ENCODE assay signal across 10 cellular contexts in the genomic region with DNA sequence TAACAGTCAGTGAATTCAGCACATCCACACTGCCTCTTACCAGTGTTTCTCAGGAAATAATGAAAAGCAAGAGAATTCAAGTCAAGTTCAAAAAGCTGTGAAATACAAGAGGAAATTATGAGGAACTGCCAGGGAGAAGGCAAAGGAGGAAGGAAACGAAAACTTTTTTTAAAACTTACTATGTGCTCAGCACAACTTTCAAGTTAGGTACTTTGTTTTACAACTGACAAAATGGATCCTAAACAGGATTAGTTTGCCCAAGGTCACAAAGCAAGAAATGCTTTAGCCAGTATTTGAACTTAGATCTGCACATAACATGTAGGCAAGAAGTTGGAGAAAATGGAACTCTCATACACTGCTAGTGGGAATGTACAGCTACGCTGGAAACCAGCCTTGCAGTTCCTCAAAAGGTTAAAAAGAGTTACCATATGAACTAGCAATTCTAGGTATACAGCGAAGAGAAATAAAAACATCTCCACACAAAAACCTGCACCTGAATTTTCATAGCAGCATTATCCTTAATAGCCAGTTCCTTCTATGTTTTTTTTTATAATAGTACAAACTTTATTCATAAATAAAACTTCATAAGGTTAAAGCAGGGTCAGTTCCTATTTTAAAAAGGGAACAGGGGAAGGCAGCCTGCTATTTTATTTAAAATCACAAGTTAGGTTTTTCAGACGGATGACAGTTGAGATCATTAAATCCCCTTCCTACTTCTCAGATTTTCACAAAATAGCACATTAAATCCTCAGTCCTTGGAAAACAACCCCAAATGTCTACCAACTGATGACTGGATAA. TPM values are rescaled to one million over a fixed set of nuclear protein-coding genes. Genes with fewer than 3 reads are reported as not detected.
DNase-seq lines count a peak whose midpoint lies in the region; ATAC-seq and TF ChIP-seq lines count a peak whose summit lies in the region.
"Had no signal": no experiment of that assay in that cellular context is flagged by ENCODE, and none has a peak within 500 bp of the region (broad histone marks: within the 10 kb centered on the region; RNA-seq: fewer than 3 reads in every experiment).

No MANE protein-coding gene starts in this region.

- H3K4me3 Mint-ChIP-seq in CD14-positive monocyte (peak overlapping the region; percentile 32 to 86), naive B cell (peak overlapping the region in 7 of 8 donors; percentile 44 to 88 (median 71))
- no peak overlapping the region for H3K4me3 Mint-ChIP-seq in activated T-helper 2 cell treated with anti-CD3 and anti-CD28 coated beads, Interferon-gamma antibody, Interleukin-2, Interleukin-4, amounts not matched to agents 10 μg/mL and 5 μg/mL and 100 μg/mL, durations not matched to agents 14 hours and 24 hours and 36 hours (ENCODE audit: low read depth)

- in situ Hi-C loops in KBM-7 (cut with MboI; ENCODE audit: low pct_unique_long_range_greater_than_20kb, low sequenced_read_pairs), result no loop called here

- H3K9me3 Mint-ChIP-seq in CD14-positive monocyte, result peaks cover 0 to 1% (median 0%) of the 10 kb centered on the region in 7 donors
- no peaks in the 10 kb centered on the region for H3K9me3 Mint-ChIP-seq in activated T-helper 2 cell treated with anti-CD3 and anti-CD28 coated beads, Interferon-gamma antibody, Interleukin-2, Interleukin-4, amounts not matched to agents 10 μg/mL and 5 μg/mL and 100 μg/mL, durations not matched to agents 14 hours and 24 hours and 36 hours
- no peaks in the 10 kb centered on the region for H3K9me3 Mint-ChIP-seq in naive B cell

- H3K27ac Mint-ChIP-seq in CD14-positive monocyte, result peak overlapping the region; percentile 85 to 93 (median 90)
- peak overlapping the region; percentile 40 for H3K27ac Mint-ChIP-seq in activated T-helper 2 cell treated with anti-CD3 and anti-CD28 coated beads, Interferon-gamma antibody, Interleukin-2, Interleukin-4, amounts not matched to agents 10 μg/mL and 5 μg/mL and 100 μg/mL, durations not matched to agents 14 hours and 24 hours and 36 hours
- peak overlapping the region; percentile 29 to 91 (median 80) for H3K27ac Mint-ChIP-seq in naive B cell

- intact Hi-C loops in CD14-positive monocyte (cut with micrococcal nuclease), result no loop called here
- intact Hi-C loops in activated T-helper 2 cell treated with anti-CD3 and anti-CD28 coated beads, Interferon-gamma antibody, Interleukin-2, Interleukin-4, amounts not matched to agents 10 μg/mL and 5 μg/mL and 100 μg/mL, durations not matched to agents 14 hours and 24 hours and 36 hours (cut with micrococcal nuclease), result no loop called here

- peak; percentile 30 to 36 for ATAC-seq in naive B cell (ENCODE audit: low read depth in 2 of 2)

- DNase-seq in CD14-positive monocyte (ENCODE audit: low spot score) (no peak), KBM-7 (peak; percentile 68), naive B cell (no peak), DMS114 treated with DMSO at 0.1 percent for 48 hours (lab: John Stamatoyannopoulos, UW; ENCODE audit: unreplicated experiment) (no peak), midbrain (lab: John Stamatoyannopoulos, UW) (no peak), NCI-H2227 (lab: John Stamatoyannopoulos, UW; ENCODE audit: unreplicated experiment) (no peak), NCI-H526 treated with DMSO at 0.1 percent for 48 hours (lab: John Stamatoyannopoulos, UW) (no peak)
- DNase-seq in activated T-helper 2 cell treated with anti-CD3 and anti-CD28 coated beads, Interferon-gamma antibody, Interleukin-2, Interleukin-4, amounts not matched to agents 10 μg/mL and 5 μg/mL and 100 μg/mL, durations not matched to agents 14 hours and 24 hours and 36 hours (ENCODE audit: low spot score), result no peak
- DNase-seq: DMS79, HCEC 1CT had no signal

- H3K4me1 Mint-ChIP-seq in CD14-positive monocyte, result peaks cover 56% of the 10 kb centered on the region
- peaks cover 43% of the 10 kb centered on the region for H3K4me1 Mint-ChIP-seq in activated T-helper 2 cell treated with anti-CD3 and anti-CD28 coated beads, Interferon-gamma antibody, Interleukin-2, Interleukin-4, amounts not matched to agents 10 μg/mL and 5 μg/mL and 100 μg/mL, durations not matched to agents 14 hours and 24 hours and 36 hours (ENCODE audit: low read depth)
- H3K4me1 Mint-ChIP-seq in naive B cell, result peaks cover 44 to 84% (median 62%) of the 10 kb centered on the region in 3 donors

- no peak for TF ChIP-seq CTCF in CD14-positive monocyte (IDR thresholded peaks at IDR 0.05)

- peaks cover 51 to 78% of the 10 kb centered on the region in 2 donors for H3K36me3 Mint-ChIP-seq in CD14-positive monocyte
- H3K36me3 Mint-ChIP-seq in activated T-helper 2 cell treated with anti-CD3 and anti-CD28 coated beads, Interferon-gamma antibody, Interleukin-2, Interleukin-4, amounts not matched to agents 10 μg/mL and 5 μg/mL and 100 μg/mL, durations not matched to agents 14 hours and 24 hours and 36 hours (ENCODE audit: low read depth), result peaks cover 89% of the 10 kb centered on the region
- H3K36me3 Mint-ChIP-seq in naive B cell, result peaks cover 0 to 11% of the 10 kb centered on the region in 2 donors

- H3K27me3 Mint-ChIP-seq in CD14-positive monocyte (ENCODE audit: low read depth in 3 of 3), result no peaks in the 10 kb centered on the region
- no peaks in the 10 kb centered on the region for H3K27me3 Mint-ChIP-seq in activated T-helper 2 cell treated with anti-CD3 and anti-CD28 coated beads, Interferon-gamma antibody, Interleukin-2, Interleukin-4, amounts not matched to agents 10 μg/mL and 5 μg/mL and 100 μg/mL, durations not matched to agents 14 hours and 24 hours and 36 hours (ENCODE audit: low read depth)
- no peaks in the 10 kb centered on the region for H3K27me3 Mint-ChIP-seq in naive B cell

RNA-seq across cellular contexts. Expression of a gene that starts 19.3 kb away (rescaled TPM):
- 10 to 100 TPM; 17.8 to 31.9 TPM for polyA plus RNA-seq in CD14-positive monocyte
- 132 and 135 TPM in 2 replicates for total RNA-seq in activated T-helper 2 cell treated with anti-CD3 and anti-CD28 coated beads, Interferon-gamma antibody, Interleukin-2, Interleukin-4, amounts not matched to agents 10 μg/mL and 5 μg/mL and 100 μg/mL, durations not matched to agents 14 hours and 24 hours and 36 hours
- 100 to 1,000 TPM in 5 of 6 donors, 10 to 100 TPM in 1; 71.3 to 140 (median 124) TPM for polyA plus RNA-seq in naive B cell (ENCODE audit: low read depth in 6 of 6)

Comparison
In these comparisons a context has a peak if more than half of its experiments do, and no peak if none do; other contexts are left out.
1. H3K27ac Mint-ChIP-seq: peak in every context shown above with its lines; median percentile 90 in CD14-positive monocyte; 80 in naive B cell; 40 in activated T-helper 2 cell treated with anti-CD3 and anti-CD28 coated beads, Interferon-gamma antibody, Interleukin-2, Interleukin-4, amounts not matched to agents 10 μg/mL and 5 μg/mL and 100 μg/mL, durations not matched to agents 14 hours and 24 hours and 36 hours.